In the genomic region with DNA sequence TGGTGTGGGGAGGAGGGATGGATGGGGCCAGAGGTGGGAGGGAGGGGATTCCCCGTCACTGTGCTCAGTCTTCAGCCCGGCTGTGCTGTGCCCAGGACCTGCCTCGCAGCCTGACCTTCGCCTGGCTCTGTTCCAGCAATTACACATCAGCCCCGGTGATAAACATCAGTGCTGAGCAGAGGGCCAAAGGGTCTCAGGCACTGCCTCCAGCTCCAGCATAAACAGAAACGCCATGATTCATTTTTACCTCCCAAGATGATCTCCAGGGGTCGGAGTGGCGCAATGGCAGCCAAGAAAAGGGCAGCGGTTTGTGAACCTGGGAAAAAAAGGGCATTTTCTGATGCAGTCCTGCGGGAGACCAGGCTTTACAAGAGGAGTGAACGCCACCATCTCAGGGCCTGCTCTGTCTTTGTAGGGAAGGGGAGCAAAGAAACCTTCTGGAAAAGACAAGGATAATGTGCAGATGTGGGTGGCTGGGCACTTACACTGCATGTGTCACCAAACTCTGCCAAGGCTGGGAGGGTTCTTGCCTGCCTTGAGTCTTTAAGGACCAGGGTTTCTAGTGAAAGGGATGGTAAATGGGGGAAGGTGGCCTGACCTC, we compare ENCODE assay signal across 8 cellular contexts. TPM values are rescaled to one million over a fixed set of nuclear protein-coding genes. Genes with fewer than 3 reads are reported as not detected.
A peak's percentile ranks its signal among the peaks of the same experiment; 100 is the strongest.
DNase-seq lines count a peak whose midpoint lies in the region; ATAC-seq and TF ChIP-seq lines count a peak whose summit lies in the region.

No MANE protein-coding gene starts in this region.

- no peaks in the 10 kb centered on the region for H3K9me3 Mint-ChIP-seq in neural progenitor cell

- H3K4me2 ChIP-seq in neural progenitor cell, result no peak overlapping the region
- H3K4me2 ChIP-seq in mesendoderm (ENCODE audit: low read length), result no peak overlapping the region

- H3K4me3 Mint-ChIP-seq in neural progenitor cell, result no peak overlapping the region

- H3K9ac ChIP-seq in neural progenitor cell (no peak overlapping the region), mesendoderm (ENCODE audit: low read length) (no peak overlapping the region)

- H3K4ac ChIP-seq in mesendoderm (ENCODE audit: low read depth, low read length), result no peak overlapping the region

- no peaks in the 10 kb centered on the region for H4K20me1 ChIP-seq in neural progenitor cell (ENCODE audit: low read depth)

- H3K79me2 ChIP-seq in neural progenitor cell (ENCODE audit: low read depth), result no peaks in the 10 kb centered on the region
- H3K79me2 ChIP-seq in mesendoderm (ENCODE audit: control insufficient read depth, insufficient read depth, low read length), result no peaks in the 10 kb centered on the region

- no peak overlapping the region for H2AFZ ChIP-seq in neural progenitor cell (replicated peaks)

- H2BK5ac ChIP-seq in mesendoderm (ENCODE audit: low read length), result no peak overlapping the region

- no peaks in the 10 kb centered on the region for H3K36me3 ChIP-seq in neural progenitor cell
- no peaks in the 10 kb centered on the region for H3K36me3 ChIP-seq in mesendoderm (ENCODE audit: control insufficient read depth, insufficient read depth, low read length)

- no peak overlapping the region for H4K5ac ChIP-seq in mesendoderm (ENCODE audit: low read length)

- H3K4me1 Mint-ChIP-seq in neural progenitor cell, result peaks cover 27% of the 10 kb centered on the region

- ATAC-seq in HG02642 (IDR thresholded peaks at IDR 0.05; ENCODE audit: poor library complexity, unreplicated experiment), result no peak
- no peak for ATAC-seq in HG03095 (IDR thresholded peaks at IDR 0.05; ENCODE audit: unreplicated experiment)
- no peak for ATAC-seq in GM21825 (IDR thresholded peaks at IDR 0.05; ENCODE audit: unreplicated experiment)

- H3K27me3 ChIP-seq in neural progenitor cell, result no peaks in the 10 kb centered on the region
- H3K27me3 ChIP-seq in mesendoderm (ENCODE audit: insufficient read depth, low read length, poor library complexity), result no peaks in the 10 kb centered on the region

- H3K27ac ChIP-seq in neural progenitor cell, result no peak overlapping the region
- H3K27ac ChIP-seq in mesendoderm (ENCODE audit: low read depth, low read length), result no peak overlapping the region

- H3K4me3 ChIP-seq in epithelial cell of proximal tubule (ENCODE audit: low read depth, low read length) (no peak overlapping the region), neural progenitor cell (no peak overlapping the region), mesendoderm (ENCODE audit: low read length) (no peak overlapping the region)

- WGBS in mesendoderm (ENCODE audit: extremely low coverage, insufficient coverage, low lambda C conversion rate), result no CpG with 5 or more reads among the region's 11 CpGs

- H3K23ac ChIP-seq in mesendoderm (ENCODE audit: low read length), result no peak overlapping the region

- peaks cover 16% of the 10 kb centered on the region for H3K27me3 Mint-ChIP-seq in neural progenitor cell (ENCODE audit: insufficient read depth, low read depth)

- H3K36me3 Mint-ChIP-seq in neural progenitor cell, result no peaks in the 10 kb centered on the region

- H2AK5ac ChIP-seq in mesendoderm (ENCODE audit: low read length), result no peak overlapping the region

- peaks cover 13% of the 10 kb centered on the region for H3F3A ChIP-seq in neural progenitor cell (ENCODE audit: low read depth)

- TF ChIP-seq CTCF in AG09319 (IDR thresholded peaks at IDR 0.05; ENCODE audit: low read depth, low read length) (no peak), epithelial cell of proximal tubule (conservative IDR thresholded peaks at IDR 0.05; ENCODE audit: low read depth, low read length) (no peak), neural progenitor cell (IDR thresholded peaks at IDR 0.05) (no peak)

- no peak overlapping the region for H4K8ac ChIP-seq in mesendoderm (ENCODE audit: low read depth, low read length)

- H3K18ac ChIP-seq in mesendoderm (ENCODE audit: low read length), result no peak overlapping the region

- no peak overlapping the region for H2BK15ac ChIP-seq in mesendoderm (replicated peaks; ENCODE audit: low read depth)

- no peaks in the 10 kb centered on the region for H3K9me3 ChIP-seq in neural progenitor cell (ENCODE audit: low read depth)

- no peaks in the 10 kb centered on the region for H3K79me1 ChIP-seq in mesendoderm (ENCODE audit: low read length)

- H3K4me1 ChIP-seq in neural progenitor cell (peaks cover 6% of the 10 kb centered on the region), mesendoderm (ENCODE audit: control insufficient read depth, low read depth, low read length) (peaks cover 3% of the 10 kb centered on the region)

- DNase-seq in AG09319 (ENCODE audit: extremely low read depth, low read depth) (peak; percentile 67), NCI-H1105 (lab: John Stamatoyannopoulos, UW) (peak; percentile 50), epithelial cell of proximal tubule (ENCODE audit: low read depth) (peak; percentile 53), neural progenitor cell (ENCODE audit: low spot score) (no peak), mesendoderm (no peak)

- H3K56ac ChIP-seq in mesendoderm (ENCODE audit: low read length), result no peak overlapping the region

- H2BK120ac ChIP-seq in mesendoderm (ENCODE audit: low read depth, low read length), result no peak overlapping the region

- H3K27ac Mint-ChIP-seq in neural progenitor cell, result peak overlapping the region; percentile 89

RNA-seq across cellular contexts. Expression of a gene that starts 28.1 kb away (rescaled TPM):
- 10.9 and 22.4 TPM in 2 replicates for total RNA-seq in epithelial cell of proximal tubule
- 3.0 and 9.9 TPM in 2 replicates for total RNA-seq in neural progenitor cell (ENCODE audit: low replicate concordance)
- 2.5 TPM for polyA plus RNA-seq in mesendoderm (2013, experiment 1 of 2)
- 2.7 TPM for polyA plus RNA-seq in mesendoderm (2013, experiment 2 of 2)

RNA-seq across cellular contexts. Expression of a gene that starts 29.6 kb away (rescaled TPM):
- total RNA-seq in epithelial cell of proximal tubule, result not detected in 2 replicates
- total RNA-seq in neural progenitor cell (ENCODE audit: low replicate concordance), result 0.37 and 1.2 TPM in 2 replicates
- 0.11 TPM for polyA plus RNA-seq in mesendoderm (2013, experiment 1 of 2)
- polyA plus RNA-seq in mesendoderm (2013, experiment 2 of 2), result 0.13 TPM

RNA-seq across cellular contexts. Expression of a gene that starts 38.6 kb away (rescaled TPM):
- total RNA-seq in epithelial cell of proximal tubule, result 59.6 and 81.5 TPM in 2 replicates
- total RNA-seq in neural progenitor cell (ENCODE audit: low replicate concordance), result 34.5 and 50.5 TPM in 2 replicates
- polyA plus RNA-seq in mesendoderm (2013, experiment 1 of 2), result 52.3 TPM
- polyA plus RNA-seq in mesendoderm (2013, experiment 2 of 2), result 50.5 TPM

Comparison
In these comparisons a context has a peak if more than half of its experiments do, and no peak if none do; other contexts are left out.
1. DNase-seq: peak in AG09319 (single experiment), NCI-H1105 (single experiment) and epithelial cell of proximal tubule (single experiment); none in neural progenitor cell (single experiment) and mesendoderm (single experiment).